ENCODE assay signal across 22 cellular contexts in the genomic region with DNA sequence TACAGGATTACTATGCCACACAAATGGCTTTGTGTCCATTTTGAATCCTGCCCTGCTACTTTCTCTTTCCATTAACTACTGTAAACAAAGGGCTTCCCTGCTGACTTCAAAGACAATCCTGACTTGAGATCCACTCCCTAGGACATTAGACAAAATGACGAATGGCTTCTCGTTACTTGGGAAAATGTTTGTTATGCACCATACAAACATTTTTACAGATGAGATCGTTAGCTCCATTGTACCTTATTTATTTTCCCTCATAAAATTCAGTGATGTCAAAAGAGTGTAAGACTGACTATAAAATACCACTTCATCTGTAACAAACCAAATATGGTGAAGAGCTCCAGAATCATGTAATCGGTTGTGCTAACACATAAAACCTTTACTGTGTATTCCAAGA.
DNase-seq lines count a peak whose midpoint lies in the region; ATAC-seq and TF ChIP-seq lines count a peak whose summit lies in the region.
"Had no signal": no experiment of that assay in that cellular context is flagged by ENCODE, and none has a peak within 500 bp of the region (broad histone marks: within the 10 kb centered on the region; RNA-seq: fewer than 3 reads in every experiment).

No MANE protein-coding gene starts in this region.

- peaks cover 5% of the 10 kb centered on the region for H3K4me1 Mint-ChIP-seq in chondrocyte (ENCODE audit: low read depth)
- H3K4me1 Mint-ChIP-seq in T-helper 2 cell treated with Interferon-gamma antibody and Interleukin-4, amounts not matched to agents 5 μg/mL and 100 μg/mL, for 36 hours (ENCODE audit: low read depth): no peaks in the 10 kb centered on the region
- H3K4me1 Mint-ChIP-seq: activated CD4-positive, alpha-beta T cell treated with anti-CD3 and anti-CD28 coated beads for 36 hours; CD14-positive monocyte; stimulated activated memory B cell treated with anti-CD40 and anti-IgM and Interleukin-4, amounts not matched to agents 10 μg/mL and 1 μg/mL and 100 μg/mL, for 72 hours had no signal

- TF ChIP-seq POLR2A in body of pancreas (IDR thresholded peaks at IDR 0.05): no peak

- peak overlapping the region; percentile 41 for H3K27ac Mint-ChIP-seq in chondrocyte (ENCODE audit: unreplicated experiment)
- no peak overlapping the region for H3K27ac Mint-ChIP-seq in T-helper 2 cell treated with Interferon-gamma antibody and Interleukin-4, amounts not matched to agents 5 μg/mL and 100 μg/mL, for 36 hours
- H3K27ac Mint-ChIP-seq: activated CD4-positive, alpha-beta T cell treated with anti-CD3 and anti-CD28 coated beads for 36 hours; activated naive CD4-positive, alpha-beta T cell treated with anti-CD3 and anti-CD28 coated beads for 36 hours; CD14-positive monocyte; stimulated activated memory B cell treated with anti-CD40 and anti-IgM and Interleukin-4, amounts not matched to agents 10 μg/mL and 1 μg/mL and 100 μg/mL, for 72 hours had no signal

- H3K27me3 ChIP-seq in rectal smooth muscle tissue (ENCODE audit: control insufficient read depth, insufficient read depth, low read length) (no peaks in the 10 kb centered on the region), body of pancreas (no peaks in the 10 kb centered on the region)
- H3K27me3 ChIP-seq: brain microvascular endothelial cell, dorsolateral prefrontal cortex, heart right ventricle, transverse colon had no signal

- H3K4me3 ChIP-seq in rectal smooth muscle tissue (ENCODE audit: low read length) (no peak overlapping the region), body of pancreas (no peak overlapping the region)
- H3K4me3 ChIP-seq: dorsolateral prefrontal cortex, heart right ventricle, transverse colon had no signal

- H3K27ac ChIP-seq in rectal smooth muscle tissue (ENCODE audit: low read depth, low read length) (peak overlapping the region; percentile 32), body of pancreas (no peak overlapping the region)
- H3K27ac ChIP-seq: brain microvascular endothelial cell, dorsolateral prefrontal cortex, heart right ventricle had no signal

- ATAC-seq in body of pancreas: no peak
- ATAC-seq: activated CD4-positive, alpha-beta T cell treated with anti-CD3 and anti-CD28 coated beads for 36 hours; heart right ventricle; stimulated activated memory B cell treated with anti-CD40 and anti-IgM and Interleukin-4, amounts not matched to agents 10 μg/mL and 1 μg/mL and 100 μg/mL, for 72 hours had no signal

- 76 to 78% methylated on average over 4 of the region's 4 CpGs for WGBS in body of pancreas, 2 donors

- peaks cover 3% of the 10 kb centered on the region for H3K36me3 ChIP-seq in rectal smooth muscle tissue (ENCODE audit: control insufficient read depth, insufficient read depth, low read length)
- H3K36me3 ChIP-seq in body of pancreas (replicated peaks in 1 of 2; ENCODE audit: insufficient read depth in 1 of 2, low read depth in 2 of 2): no peaks in the 10 kb centered on the region
- H3K36me3 ChIP-seq: brain microvascular endothelial cell, heart right ventricle, transverse colon had no signal

- no peak overlapping the region for H3K9ac ChIP-seq in rectal smooth muscle tissue (ENCODE audit: low read length)

- TF ChIP-seq CTCF in chondrocyte (IDR thresholded peaks at IDR 0.05) (no peak), body of pancreas (IDR thresholded peaks at IDR 0.05) (no peak)

- intact Hi-C loops in body of pancreas (cut with DNase I): no loop called here

- peaks cover 10% of the 10 kb centered on the region for H3K36me3 Mint-ChIP-seq in chondrocyte (ENCODE audit: low read depth)
- H3K36me3 Mint-ChIP-seq in T-helper 2 cell treated with Interferon-gamma antibody and Interleukin-4, amounts not matched to agents 5 μg/mL and 100 μg/mL, for 36 hours (ENCODE audit: low read depth): no peaks in the 10 kb centered on the region
- H3K36me3 Mint-ChIP-seq: stimulated activated memory B cell treated with anti-CD40 and anti-IgM and Interleukin-4, amounts not matched to agents 10 μg/mL and 1 μg/mL and 100 μg/mL, for 72 hours had no signal

- no peaks in the 10 kb centered on the region for H3K27me3 Mint-ChIP-seq in chondrocyte (ENCODE audit: low read depth)
- H3K27me3 Mint-ChIP-seq in T-helper 2 cell treated with Interferon-gamma antibody and Interleukin-4, amounts not matched to agents 5 μg/mL and 100 μg/mL, for 36 hours (ENCODE audit: low read depth): no peaks in the 10 kb centered on the region
- H3K27me3 Mint-ChIP-seq: activated CD4-positive, alpha-beta T cell treated with anti-CD3 and anti-CD28 coated beads for 36 hours; stimulated activated memory B cell treated with anti-CD40 and anti-IgM and Interleukin-4, amounts not matched to agents 10 μg/mL and 1 μg/mL and 100 μg/mL, for 72 hours had no signal

- peak; percentile 19 for DNase-seq in NCI-H2029 treated with DMSO at 0.1 percent for 48 hours (lab: John Stamatoyannopoulos, UW)
- no peak for DNase-seq in NCI-H2029 (lab: John Stamatoyannopoulos, UW)
- DNase-seq in NCI-H1930 (lab: John Stamatoyannopoulos, UW): peak; percentile 52 to 73
- DNase-seq in chondrocyte (ENCODE audit: low spot score): no peak
- DNase-seq in body of pancreas: no peak
- no peak for DNase-seq in cerebellar nuclear complex (lab: John Stamatoyannopoulos, UW)
- no peak for DNase-seq in T-helper 2 cell treated with Interferon-gamma antibody and Interleukin-4, amounts not matched to agents 5 μg/mL and 100 μg/mL, for 36 hours (ENCODE audit: low spot score)
- DNase-seq: activated CD4-positive, alpha-beta T cell treated with anti-CD3 and anti-CD28 coated beads for 36 hours; activated naive CD4-positive, alpha-beta T cell treated with anti-CD3 and anti-CD28 coated beads for 36 hours; brain microvascular endothelial cell; dorsolateral prefrontal cortex; GOT3; heart right ventricle; kidney glomerular epithelial cell; NCI-H1436 treated with DMSO at 0.1 percent for 48 hours; NCI-H774; small intestine; T-helper 9 cell; transverse colon had no signal

- no peak overlapping the region for H3K4me3 Mint-ChIP-seq in chondrocyte (ENCODE audit: unreplicated experiment)
- no peak overlapping the region for H3K4me3 Mint-ChIP-seq in T-helper 2 cell treated with Interferon-gamma antibody and Interleukin-4, amounts not matched to agents 5 μg/mL and 100 μg/mL, for 36 hours
- H3K4me3 Mint-ChIP-seq: activated CD4-positive, alpha-beta T cell treated with anti-CD3 and anti-CD28 coated beads for 36 hours; activated naive CD4-positive, alpha-beta T cell treated with anti-CD3 and anti-CD28 coated beads for 36 hours; CD14-positive monocyte; stimulated activated memory B cell treated with anti-CD40 and anti-IgM and Interleukin-4, amounts not matched to agents 10 μg/mL and 1 μg/mL and 100 μg/mL, for 72 hours had no signal

- H3K9me3 Mint-ChIP-seq in chondrocyte (ENCODE audit: low read depth): no peaks in the 10 kb centered on the region
- H3K9me3 Mint-ChIP-seq in T-helper 2 cell treated with Interferon-gamma antibody and Interleukin-4, amounts not matched to agents 5 μg/mL and 100 μg/mL, for 36 hours: no peaks in the 10 kb centered on the region
- H3K9me3 Mint-ChIP-seq: activated naive CD4-positive, alpha-beta T cell treated with anti-CD3 and anti-CD28 coated beads for 36 hours had no signal

- H3K4me1 ChIP-seq in rectal smooth muscle tissue (ENCODE audit: control insufficient read depth, insufficient read depth, low read length): peaks cover 5% of the 10 kb centered on the region
- H3K4me1 ChIP-seq in body of pancreas: no peaks in the 10 kb centered on the region

- H3K9me3 ChIP-seq in body of pancreas: no peaks in the 10 kb centered on the region
- H3K9me3 ChIP-seq: heart right ventricle, transverse colon had no signal

Comparison
In these comparisons a context has a peak if more than half of its experiments do, and no peak if none do; other contexts are left out.
1. DNase-seq: peak in NCI-H2029 treated with DMSO at 0.1 percent for 48 hours (single experiment) and NCI-H1930 (2 of 2); none in NCI-H2029 (single experiment), chondrocyte (single experiment), body of pancreas (0 of 4), cerebellar nuclear complex (0 of 2) and T-helper 2 cell treated with Interferon-gamma antibody and Interleukin-4, amounts not matched to agents 5 μg/mL and 100 μg/mL, for 36 hours (single experiment).